Comparison of ENCODE assay signal across 9 cellular contexts in the genomic region with DNA sequence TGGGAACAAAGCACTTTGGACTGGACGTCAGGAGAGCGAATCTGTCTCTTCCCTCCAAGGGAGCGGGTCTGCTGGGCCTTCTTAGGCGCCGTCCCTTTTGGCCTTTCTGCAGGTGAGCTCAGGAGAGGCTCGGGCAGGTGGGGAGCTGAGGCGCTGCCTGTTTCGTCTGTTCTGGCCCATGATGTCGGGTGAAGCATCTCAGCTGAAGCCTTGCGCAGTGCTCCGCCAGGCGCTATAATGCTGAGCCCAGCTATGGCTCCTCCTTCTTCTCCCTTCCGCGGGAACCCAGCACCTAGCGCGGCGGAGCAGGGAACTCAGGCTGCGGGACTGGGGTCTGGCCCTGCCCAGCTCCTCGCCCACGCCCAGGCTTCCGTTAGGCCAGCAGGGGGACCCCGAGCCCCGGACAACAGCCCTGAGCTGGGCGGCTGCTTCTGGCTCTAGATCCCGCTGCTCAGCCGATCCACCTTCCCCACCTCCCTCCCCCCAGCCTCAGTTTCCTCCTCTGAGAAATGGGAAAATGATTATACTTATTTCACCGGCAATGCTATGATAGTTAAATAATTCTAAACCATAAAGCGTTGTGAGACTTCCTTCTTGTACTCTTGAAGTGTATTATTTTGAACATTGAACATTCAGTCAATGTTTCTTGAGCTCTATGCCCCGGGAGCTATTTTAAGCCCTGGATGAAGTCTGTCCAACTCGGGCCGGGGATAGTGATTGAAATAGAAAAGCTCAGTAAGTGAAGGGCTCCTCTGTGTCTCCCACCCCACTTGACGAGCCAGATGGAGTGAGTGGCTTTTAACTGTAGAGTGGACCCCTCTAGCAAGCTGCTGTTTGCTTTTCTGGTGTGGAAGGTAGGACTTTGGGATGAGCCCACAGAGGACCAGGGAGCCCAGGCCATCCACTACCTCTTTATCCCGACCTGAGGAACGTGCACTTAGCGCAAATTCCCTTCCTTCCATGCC. TPM values are rescaled to one million over a fixed set of nuclear protein-coding genes. Genes with fewer than 3 reads are reported as not detected.
A peak's percentile ranks its signal among the peaks of the same experiment; 100 is the strongest.
DNase-seq lines count a peak whose midpoint lies in the region; ATAC-seq, FAIRE-seq and TF ChIP-seq lines count a peak whose summit lies in the region.
"Had no signal": no experiment of that assay in that cellular context is flagged by ENCODE, and none has a peak within 500 bp of the region (broad histone marks: within the 10 kb centered on the region; RNA-seq: fewer than 3 reads in every experiment).

No MANE protein-coding gene starts in this region.

- FAIRE-seq in A549 (lab: Jason Lieb, UNC), result no peak

- no peak overlapping the region for H3K4me3 ChIP-seq in A549
- H3K4me3 ChIP-seq in osteoblast (ENCODE audit: insufficient read depth, low read length), result no peak overlapping the region

- peak; percentile 81 for TF ChIP-seq CTCF in A549 (IDR thresholded peaks at IDR 0.05)
- peak; percentile 61 for TF ChIP-seq CTCF in GM10248 (IDR thresholded peaks at IDR 0.05; ENCODE audit: control extremely low read depth, extremely low read depth, low read depth, missing control alignments)
- TF ChIP-seq CTCF in osteoblast (IDR thresholded peaks at IDR 0.05; ENCODE audit: extremely low read depth, low read depth, low read length), result peak; percentile 69

- no peaks in the 10 kb centered on the region for H3K36me3 Mint-ChIP-seq in activated CD4-positive, alpha-beta memory T cell treated with anti-CD3 and anti-CD28 coated beads for 36 hours
- H3K36me3 Mint-ChIP-seq: memory B cell had no signal

- DNase-seq in A549 (ENCODE audit: low read depth in 1 of 2, low spot score in 1 of 2), result peak; percentile 63 to 93
- peak; percentile 83 for DNase-seq in GM10248 (ENCODE audit: extremely low spot score)
- peak; percentile 79 for DNase-seq in NCI-H2107 (lab: John Stamatoyannopoulos, UW)
- DNase-seq in activated CD4-positive, alpha-beta memory T cell treated with anti-CD3 and anti-CD28 coated beads for 36 hours, result peak; percentile 58
- peak; percentile 68 for DNase-seq in globus pallidus (ENCODE audit: low spot score)
- DNase-seq in osteoblast (ENCODE audit: insufficient read length, low spot score, missing footprints), result peak; percentile 97

- H3K27me3 ChIP-seq in osteoblast (ENCODE audit: insufficient read depth, low read length), result peaks cover 58% of the 10 kb centered on the region

- no peak overlapping the region for H3K4me3 Mint-ChIP-seq in activated CD4-positive, alpha-beta memory T cell treated with anti-CD3 and anti-CD28 coated beads for 36 hours
- H3K4me3 Mint-ChIP-seq: memory B cell had no signal

- TF ChIP-seq POLR2A in A549 (IDR thresholded peaks at IDR 0.05; ENCODE audit: low read length), result no peak

- TF ChIP-seq EP300 in A549 (IDR thresholded peaks at IDR 0.05), result no peak

- H4K20me1 ChIP-seq in osteoblast (ENCODE audit: insufficient read depth, low read length), result no peaks in the 10 kb centered on the region

- CTCF ChIA-PET in A549 (lab: Yijun Ruan, JAX) (interaction anchor here (0.5 to 10.1 kb wide), 41 partner anchors 12 to 642 kb away, joined by 3 to 292 read pairs (median 5); a partner anchor contains a TSS), GM10248 (lab: Yijun Ruan, JAX) (interaction anchor here (0.8 to 4.6 kb wide), 20 partner anchors 10 to 150 kb away, joined by 3 to 25 read pairs (median 4); no protein-coding TSS in a partner anchor)
- CTCF ChIA-PET in activated CD4-positive, alpha-beta memory T cell treated with anti-CD3 and anti-CD28 coated beads for 36 hours (lab: Charles Lee), result interaction anchor here (0.6 to 2.5 kb wide), 7 partner anchors 8 to 149 kb away, joined by 3 to 18 read pairs (median 5); no protein-coding TSS in a partner anchor

- H2AFZ ChIP-seq in osteoblast (ENCODE audit: low read length), result no peak overlapping the region

- H3K9me3 ChIP-seq in A549, result no peaks in the 10 kb centered on the region; the same call in 2 of the 3 replicates
- H3K9me3 ChIP-seq in osteoblast (ENCODE audit: low read depth, low read length), result no peaks in the 10 kb centered on the region

- no peaks in the 10 kb centered on the region for H3K9me3 Mint-ChIP-seq in activated CD4-positive, alpha-beta memory T cell treated with anti-CD3 and anti-CD28 coated beads for 36 hours
- H3K9me3 Mint-ChIP-seq: memory B cell had no signal

- H3K36me3 ChIP-seq in osteoblast (ENCODE audit: insufficient read depth, low read length), result no peaks in the 10 kb centered on the region

- ATAC-seq in A549 (peak; percentile 91 to 99), GM18511 (IDR thresholded peaks at IDR 0.05; ENCODE audit: unreplicated experiment) (no peak), HG03196 (IDR thresholded peaks at IDR 0.05; ENCODE audit: unreplicated experiment) (no peak)

- peaks cover 35% of the 10 kb centered on the region for H3K27me3 Mint-ChIP-seq in activated CD4-positive, alpha-beta memory T cell treated with anti-CD3 and anti-CD28 coated beads for 36 hours

- POLR2A ChIA-PET in A549 (lab: Yijun Ruan, JAX) (interaction anchor here (0.6 to 1.7 kb wide), 4 partner anchors 98 to 187 kb away, joined by 4 to 6 read pairs (median 6); no protein-coding TSS in a partner anchor), GM10248 (lab: Yijun Ruan, JAX) (no interaction called here)
- POLR2A ChIA-PET in activated CD4-positive, alpha-beta memory T cell treated with anti-CD3 and anti-CD28 coated beads for 36 hours (lab: Charles Lee), result no interaction called here

- TF ChIP-seq RAD21 in A549 (conservative IDR thresholded peaks at IDR 0.05 in 1 of 2, IDR thresholded peaks at IDR 0.05 in 1 of 2), result peak; percentile 87 to 94

- 0 out of 3 replicates have a peak, but pooled peaks cover 4% of the 10 kb centered on the region for H3K4me1 ChIP-seq in A549
- no peaks in the 10 kb centered on the region for H3K4me1 ChIP-seq in osteoblast (ENCODE audit: insufficient read depth, low read length)

- H3K27ac ChIP-seq in A549 (no peak overlapping the region), osteoblast (ENCODE audit: low read depth, low read length) (no peak overlapping the region)

- WGBS in A549 (ENCODE audit: missing lambda C conversion rate), result 15% methylated on average over 23 of the region's 35 CpGs

- intact Hi-C loops in activated CD4-positive, alpha-beta memory T cell treated with anti-CD3 and anti-CD28 coated beads for 36 hours (cut with micrococcal nuclease), result loop anchor here (2.0 to 5.0 kb wide), 2 partner anchors 54 to 99 kb away; no protein-coding TSS in a partner anchor

- peaks cover 4% of the 10 kb centered on the region for H3K4me1 Mint-ChIP-seq in activated CD4-positive, alpha-beta memory T cell treated with anti-CD3 and anti-CD28 coated beads for 36 hours (ENCODE audit: low read depth)

- no peaks in the 10 kb centered on the region for H3K79me2 ChIP-seq in osteoblast (ENCODE audit: insufficient read depth, low read length)

- H3K27ac Mint-ChIP-seq in activated CD4-positive, alpha-beta memory T cell treated with anti-CD3 and anti-CD28 coated beads for 36 hours, result no peak overlapping the region
- H3K27ac Mint-ChIP-seq: memory B cell had no signal

- H3K4me2 ChIP-seq in A549, result peak overlapping the region; percentile 59
- H3K4me2 ChIP-seq in osteoblast (ENCODE audit: insufficient read depth, low read length), result peak overlapping the region; percentile 48

TF ChIP-seq in A549, 52 proteins besides CTCF, POLR2A, EP300 and RAD21:
- no peak for TF ChIP-seq TFCP2L1 (CRISPR knock-in tag; IDR thresholded peaks at IDR 0.05)
- TF ChIP-seq SMC3 (IDR thresholded peaks at IDR 0.05), result peak; percentile 94

RNA-seq across cellular contexts. Expression of a gene that starts 9.6 kb away (rescaled TPM):
- 0.48 and 0.50 TPM in 2 replicates for polyA plus RNA-seq in A549 (2011; rRNA removed)
- polyA plus RNA-seq in A549 (2012; cell fraction: cytosol; rRNA removed), result 0.20 and 0.36 TPM in 2 replicates
- 0.53 and 0.72 TPM in 2 replicates for polyA plus RNA-seq in A549 (2012; cell fraction: nucleus; rRNA removed)
- polyA plus RNA-seq in A549 (2017; fragmentation: RNase III; extraction: RNeasy Plus Mini Kit Qiagen cat#74134 plus additional on column Dnase treatment), result 0.94 to 2.4 TPM (median 1.8 TPM) in 3 replicates
- polyA minus RNA-seq in A549 (2011; rRNA and poly(A)+ RNA removed), result 0.50 and 0.58 TPM in 2 replicates
- not detected for total RNA-seq in activated CD4-positive, alpha-beta memory T cell treated with anti-CD3 and anti-CD28 coated beads for 36 hours
- 4.0 and 9.1 TPM in 2 replicates for total RNA-seq in osteoblast

RNA-seq across cellular contexts. Expression of a gene that starts 32.1 kb away (rescaled TPM):
- not detected in 2 replicates for polyA plus RNA-seq in A549 (2011; rRNA removed)
- polyA plus RNA-seq in A549 (2012; cell fraction: cytosol; rRNA removed), result not detected in 2 replicates
- not detected in 2 replicates for polyA plus RNA-seq in A549 (2012; cell fraction: nucleus; rRNA removed)
- not detected in 3 replicates for polyA plus RNA-seq in A549 (2017; fragmentation: RNase III; extraction: RNeasy Plus Mini Kit Qiagen cat#74134 plus additional on column Dnase treatment)
- not detected in 2 replicates for polyA minus RNA-seq in A549 (2011; rRNA and poly(A)+ RNA removed)
- not detected for total RNA-seq in activated CD4-positive, alpha-beta memory T cell treated with anti-CD3 and anti-CD28 coated beads for 36 hours
- not detected in 2 replicates for total RNA-seq in osteoblast

RNA-seq across cellular contexts. Expression of a gene that starts 57.7 kb away (rescaled TPM):
- polyA plus RNA-seq in A549 (2011; rRNA removed) (not detected in 2 replicates), A549 (2017; fragmentation: RNase III; extraction: RNeasy Plus Mini Kit Qiagen cat#74134 plus additional on column Dnase treatment) (not detected in 3 replicates)
- polyA plus RNA-seq in A549 (2012; cell fraction: cytosol; rRNA removed), result not detected in 2 replicates
- polyA plus RNA-seq in A549 (2012; cell fraction: nucleus; rRNA removed), result 0.07 TPM in 1 of 2 replicates, not detected in the other
- not detected in 2 replicates for polyA minus RNA-seq in A549 (2011; rRNA and poly(A)+ RNA removed)
- total RNA-seq in activated CD4-positive, alpha-beta memory T cell treated with anti-CD3 and anti-CD28 coated beads for 36 hours, result not detected
- under 0.01 and 0.29 TPM in 2 replicates for total RNA-seq in osteoblast

Comparison
In these comparisons a context has a peak if more than half of its experiments do, and no peak if none do; other contexts are left out.
1. ATAC-seq: peak in A549 (2 of 2); none in GM18511 (single experiment) and HG03196 (single experiment).
2. Peak in every context shown above with its lines, with median percentiles within 50 percentile points of each other: DNase-seq and CTCF ChIP-seq.